ENCODE assay signal across 8 cellular contexts in genomic region chr3:195129644-195130492, GRCh38.
DNase-seq lines count a peak whose midpoint lies in the region; ATAC-seq, FAIRE-seq and TF ChIP-seq lines count a peak whose summit lies in the region.

No MANE protein-coding gene starts in this region.

- POLR2A ChIA-PET in CD8-positive, alpha-beta memory T cell (lab: Charles Lee), result no interaction called here
- POLR2A ChIA-PET in GM12878 (lab: Charles Lee), result interaction anchor here (0.5 to 8.7 kb wide), 14 partner anchors 9 to 421 kb away, joined by 3 to 136 read pairs (median 11); no protein-coding TSS in a partner anchor

- H3K36me3 ChIP-seq in CD8-positive, alpha-beta memory T cell (ENCODE audit: insufficient read depth, low read length), result no peaks in the 10 kb centered on the region
- no peaks in the 10 kb centered on the region for H3K36me3 ChIP-seq in GM12878 (ENCODE audit: control insufficient read depth in 2 of 2, insufficient read depth in 2 of 2, low read length in 1 of 2)

- peaks cover 24 to 47% (median 32%) of the 10 kb centered on the region in 3 donors for H3K4me1 Mint-ChIP-seq in CD8-positive, alpha-beta memory T cell

- no peak overlapping the region for H3K4me3 ChIP-seq in CD8-positive, alpha-beta memory T cell (ENCODE audit: low read length)
- peak overlapping the region; percentile 9; the same call in 1 of the 2 replicates for H3K4me3 ChIP-seq in GM12878

- no peak for TF ChIP-seq RAD21 in GM12878 (IDR thresholded peaks at IDR 0.05; ENCODE audit: insufficient read depth, low read depth, low read length)

- peak; percentile 97 for FAIRE-seq in GM12878 (lab: Jason Lieb, UNC)

- BruUV-seq in GM12878 (replicated peaks; lab: Mats Ljungman, UMichigan), result TSS peak; percentile 99

- peak; percentile 77 for TF ChIP-seq POLR2A in GM12878 (IDR thresholded peaks at IDR 0.05; ENCODE audit: low read depth, low read length)

- peak overlapping the region; percentile 78 for H3K9ac ChIP-seq in GM12878 (ENCODE audit: control insufficient read depth, insufficient read depth, low read length)

- DNase-seq in CD8-positive, alpha-beta memory T cell, result no peak
- peak; percentile 64 for DNase-seq in GM19240 (ENCODE audit: insufficient read length, low spot score)
- DNase-seq in GM12878 (ENCODE audit: low read depth, low spot score), result peak; percentile 99
- DNase-seq in NCI-H2029 (lab: John Stamatoyannopoulos, UW), result no peak
- no peak for DNase-seq in A172 (ENCODE audit: low spot score)
- no peak for DNase-seq in Ammon's horn (ENCODE audit: low spot score)
- DNase-seq in occipital lobe (lab: John Stamatoyannopoulos, UW), result no peak

- H3K4me3 Mint-ChIP-seq in CD8-positive, alpha-beta memory T cell, result peak overlapping the region in 6 of 7 donors; percentile 19 to 69 (median 48)

- no peaks in the 10 kb centered on the region for H4K20me1 ChIP-seq in GM12878 (ENCODE audit: control insufficient read depth, insufficient read depth)

- H3K27ac ChIP-seq in CD8-positive, alpha-beta memory T cell (ENCODE audit: low read depth, low read length), result no peak overlapping the region
- peak overlapping the region; percentile 91 for H3K27ac ChIP-seq in GM12878 (ENCODE audit: control insufficient read depth, insufficient read depth)

- no peaks in the 10 kb centered on the region for H3K27me3 Mint-ChIP-seq in CD8-positive, alpha-beta memory T cell

- SMC1A ChIA-PET in GM12878 (lab: Charles Lee; ENCODE audit: uncharacterized antibody, unreplicated experiment), result interaction anchor here (1.0 to 11.1 kb wide), 18 partner anchors 10 to 458 kb away, joined by 3 to 178 read pairs (median 8); partner anchors contain the start of genes LSG1 and XXYLT1

- intact Hi-C loops in GM12878 (cut with micrococcal nuclease; ENCODE audit: unreplicated experiment), result loop anchor here (1.0 kb wide), 5 partner anchors 17 to 129 kb away; no protein-coding TSS in a partner anchor

- peak; percentile 86 for ATAC-seq in HG03103 (IDR thresholded peaks at IDR 0.05; ENCODE audit: low read depth, unreplicated experiment)
- peak; percentile 95 for ATAC-seq in GM12878

- H3K27ac Mint-ChIP-seq in CD8-positive, alpha-beta memory T cell, result peak overlapping the region in 5 of 8 donors; percentile 12 to 82 (median 72)

- TF ChIP-seq EP300 in GM12878 (IDR thresholded peaks at IDR 0.05; ENCODE audit: borderline replicate concordance in 1 of 2, control insufficient read depth in 1 of 2, low read depth in 2 of 2, low read length in 2 of 2), result peak; percentile 98 to 99

- H3K27me3 ChIP-seq in CD8-positive, alpha-beta memory T cell (ENCODE audit: insufficient read depth, low read length, poor library complexity, severe bottlenecking), result no peaks in the 10 kb centered on the region
- H3K27me3 ChIP-seq in GM12878 (replicated peaks in 1 of 2; ENCODE audit: control insufficient read depth in 2 of 2, insufficient read depth in 2 of 2, low read length in 1 of 2), result no peaks in the 10 kb centered on the region

- WGBS in GM12878 (ENCODE audit: insufficient coverage, insufficient replicate concordance, low lambda C conversion rate, missing lambda C conversion rate), result under 1% methylated on average over 11 of the region's 11 CpGs

- peak overlapping the region; percentile 88 for H3K4me2 ChIP-seq in GM12878 (ENCODE audit: control insufficient read depth, insufficient read depth)

- H3K9me3 Mint-ChIP-seq in CD8-positive, alpha-beta memory T cell, result no peaks in the 10 kb centered on the region

- H3K36me3 Mint-ChIP-seq in CD8-positive, alpha-beta memory T cell, result no peaks in the 10 kb centered on the region

- H3K79me2 ChIP-seq in GM12878 (ENCODE audit: control insufficient read depth, insufficient read depth, low read length), result peaks cover 14% of the 10 kb centered on the region

- RAD21 ChIA-PET in GM12878 (lab: Charles Lee; ENCODE audit: unreplicated experiment), result interaction anchor here (0.7 to 5.2 kb wide), 19 partner anchors 9 to 458 kb away, joined by 3 to 111 read pairs (median 7); partner anchors contain the start of genes LSG1 and XXYLT1

- H3K4me1 ChIP-seq in CD8-positive, alpha-beta memory T cell (ENCODE audit: insufficient read depth, low read length), result no peaks in the 10 kb centered on the region
- peaks cover 60% of the 10 kb centered on the region for H3K4me1 ChIP-seq in GM12878 (ENCODE audit: control insufficient read depth, insufficient read depth, low read length)

- CTCF ChIA-PET in CD8-positive, alpha-beta memory T cell (lab: Charles Lee), result interaction anchor here (1.3 kb wide), 1 partner anchor 23 kb away, joined by 5 read pairs; no protein-coding TSS in a partner anchor
- CTCF ChIA-PET in GM12878 (lab: Yijun Ruan, JAX), result interaction anchor here (0.8 to 4.1 kb wide), 25 partner anchors 9 to 459 kb away, joined by 3 to 44 read pairs (median 6); partner anchors contain the start of gene XXYLT1

- TF ChIP-seq CTCF in GM12878 (IDR thresholded peaks at IDR 0.05 in 2 of 3, conservative IDR thresholded peaks at IDR 0.05 in 1 of 3; ENCODE audit: control insufficient read depth in 2 of 3, extremely low read depth in 1 of 3, insufficient read depth in 1 of 3, low read depth in 3 of 3, low read length in 3 of 3), result no peak

- in situ Hi-C loops in GM12878 (cut with MboI), result loop anchor here (10.0 to 25.0 kb wide), 3 partner anchors 407 to 1307 kb away; partner anchors contain the start of genes FAM43A, PPP1R2 and UBXN7

- H3K9me3 ChIP-seq in CD8-positive, alpha-beta memory T cell (ENCODE audit: low read length), result no peaks in the 10 kb centered on the region
- no peaks in the 10 kb centered on the region for H3K9me3 ChIP-seq in GM12878 (replicated peaks; ENCODE audit: control insufficient read depth, insufficient read depth, low read length)

- peak overlapping the region; percentile 2; the same call in 1 of the 2 replicates for H2AFZ ChIP-seq in GM12878 (ENCODE audit: control insufficient read depth, low read depth, low read length)

TF ChIP-seq in GM12878, 131 proteins besides CTCF, POLR2A, EP300 and RAD21 (continues in another document):
- 0 out of 2 replicates have a peak, but pooled peaks have one; percentile 75 for TF ChIP-seq ASH2L (IDR thresholded peaks at IDR 0.05; ENCODE audit: borderline replicate concordance, low read depth)
- TF ChIP-seq GATAD2B (conservative IDR thresholded peaks at IDR 0.05; ENCODE audit: low read depth), result peak; percentile 99
- no peak for TF ChIP-seq SIX5 (IDR thresholded peaks at IDR 0.05; ENCODE audit: low read depth, low read length, severe bottlenecking)
- no peak for TF ChIP-seq ELK1 (IDR thresholded peaks at IDR 0.05; ENCODE audit: low read depth, low read length)
- TF ChIP-seq PKNOX1 (IDR thresholded peaks at IDR 0.05), result no peak
- TF ChIP-seq YBX1 (IDR thresholded peaks at IDR 0.05), result no peak
- peak; percentile 96 for TF ChIP-seq NBN (IDR thresholded peaks at IDR 0.05)
- TF ChIP-seq NFIC (IDR thresholded peaks at IDR 0.05; ENCODE audit: low read depth, low read length), result peak; percentile 98
- TF ChIP-seq RAD51 (IDR thresholded peaks at IDR 0.05), result no peak
- peak; percentile 100 for TF ChIP-seq RELB (IDR thresholded peaks at IDR 0.05; ENCODE audit: low read depth)
- TF ChIP-seq CBX5 (IDR thresholded peaks at IDR 0.05; ENCODE audit: low read depth), result peak; percentile 82; the same call in 1 of the 2 replicates
- TF ChIP-seq SMC3 (IDR thresholded peaks at IDR 0.05; ENCODE audit: borderline replicate concordance, low read length), result peak; percentile 12; the same call in 1 of the 2 replicates

Comparison
In these comparisons a context has a peak if more than half of its experiments do, and no peak if none do; other contexts are left out.
1. DNase-seq: peak in GM19240 (single experiment) and GM12878 (single experiment); none in CD8-positive, alpha-beta memory T cell (0 of 5), NCI-H2029 (single experiment), A172 (single experiment), Ammon's horn (single experiment) and occipital lobe (single experiment).